Comparison of ENCODE assay signal across 23 cellular contexts in the genomic region with DNA sequence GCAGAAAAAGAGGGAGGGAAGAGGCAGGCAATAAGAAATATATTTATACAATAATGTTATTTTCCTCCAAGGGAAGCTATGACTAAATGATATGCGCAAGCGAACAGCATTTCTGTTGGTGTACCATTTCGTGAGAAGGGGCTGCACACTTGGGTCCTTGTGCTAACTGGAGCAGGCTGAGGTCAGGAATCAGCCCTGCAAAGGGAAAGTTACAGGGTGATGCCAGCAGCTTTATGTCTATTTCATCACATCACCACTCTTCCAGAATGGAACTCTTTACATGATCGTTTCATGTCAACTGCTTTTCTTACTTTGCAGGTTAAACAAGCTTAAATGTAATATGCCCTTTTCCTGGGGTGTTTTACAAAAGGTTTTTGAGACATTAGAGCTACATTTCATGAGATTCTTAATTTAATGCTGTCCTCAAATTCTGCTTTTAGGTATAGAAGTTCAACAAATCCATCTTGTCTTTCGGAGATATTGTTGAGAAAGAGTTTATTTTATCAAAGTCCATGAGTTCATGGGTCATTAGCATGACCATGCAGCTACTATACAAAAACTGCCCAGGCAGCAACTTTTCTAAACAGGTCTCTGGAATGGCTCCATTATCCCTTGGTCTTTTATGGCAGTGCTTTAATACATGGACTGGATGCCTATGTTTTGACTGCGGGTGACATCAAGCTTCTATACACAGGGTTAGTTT.
"Had no signal": no experiment of that assay in that cellular context is flagged by ENCODE, and none has a peak within 500 bp of the region (broad histone marks: within the 10 kb centered on the region; RNA-seq: fewer than 3 reads in every experiment).

No MANE protein-coding gene starts in this region.

- H3K27me3 ChIP-seq: SJCRH30 had no signal

- H3K36me3 ChIP-seq: SJCRH30 had no signal

- H3K4me1 ChIP-seq: SJCRH30 had no signal

- FAIRE-seq: HTR-8/SVneo, RCC 7860 had no signal

- H3K4me3 ChIP-seq: SJCRH30 had no signal

- DNase-seq: KBM-7, MV-4-11, NCI-H1048, NCI-H1105, NCI-H1417, NCI-H1436 treated with DMSO at 0.1 percent for 48 hours, NCI-H1694 treated with DMSO at 0.1 percent for 48 hours, NCI-H2029, NCI-H2081 treated with DMSO at 0.1 percent for 48 hours, NCI-H2171, NCI-H226, NCI-H446, NCI-H510A, NCI-H524 treated with DMSO at 0.1 percent for 48 hours, NCI-H69, NCI-H774, RPMI8226, SHP77 treated with DMSO at 0.1 percent for 48 hours, SJCRH30 had no signal

- H3K27ac ChIP-seq: HL-60, SJCRH30 had no signal

- H3K9me3 ChIP-seq: SJCRH30 had no signal

- ATAC-seq: SK-N-SH treated with all-trans-retinoic acid at 6 μM for 48 hours had no signal
